18 cellular contexts compared by ENCODE assay signal in genomic region chr12:88834226-88834625, GRCh38.
A peak's percentile ranks its signal among the peaks of the same experiment; 100 is the strongest.
DNase-seq lines count a peak whose midpoint lies in the region; ATAC-seq and TF ChIP-seq lines count a peak whose summit lies in the region.
"Had no signal": no experiment of that assay in that cellular context is flagged by ENCODE, and none has a peak within 500 bp of the region (broad histone marks: within the 10 kb centered on the region; RNA-seq: fewer than 3 reads in every experiment).

No MANE protein-coding gene starts in this region.

- no peaks in the 10 kb centered on the region for H3F3A ChIP-seq in GM23338 (replicated peaks; ENCODE audit: low read depth)

- H3K9me3 Mint-ChIP-seq in GM23338 (peaks cover 23% of the 10 kb centered on the region), nephron progenitor cell (peaks cover 18% of the 10 kb centered on the region)

- no peak for TF ChIP-seq CTCF in GM23338 (conservative IDR thresholded peaks at IDR 0.05; ENCODE audit: low read depth in 2 of 2)
- no peak for TF ChIP-seq CTCF in RWPE2 (IDR thresholded peaks at IDR 0.05; ENCODE audit: poor library complexity, severe bottlenecking)
- TF ChIP-seq CTCF in osteoblast (IDR thresholded peaks at IDR 0.05; ENCODE audit: extremely low read depth, low read depth, low read length): no peak
- TF ChIP-seq CTCF in nephron progenitor cell (IDR thresholded peaks at IDR 0.05): no peak

- no peak for ATAC-seq in GM23338
- ATAC-seq in RWPE2 (ENCODE audit: low read depth): peak; percentile 50; the same call in 1 of the 3 replicates
- ATAC-seq in HG02763 (IDR thresholded peaks at IDR 0.05; ENCODE audit: unreplicated experiment): no peak
- no peak for ATAC-seq in GM21526 (IDR thresholded peaks at IDR 0.05; ENCODE audit: low FRiP score, unreplicated experiment)
- no peak for ATAC-seq in GM21360 (IDR thresholded peaks at IDR 0.05; ENCODE audit: unreplicated experiment)
- ATAC-seq: Right ventricle myocardium inferior had no signal

- H3K36me3 ChIP-seq in GM23338 (ENCODE audit: insufficient read depth) (no peaks in the 10 kb centered on the region; the same call in 1 of the 2 replicates), RWPE2 (ENCODE audit: low read depth) (no peaks in the 10 kb centered on the region), osteoblast (ENCODE audit: insufficient read depth, low read length) (no peaks in the 10 kb centered on the region)
- H3K36me3 ChIP-seq: HAP-1 had no signal

- 0 out of 2 replicates have a peak overlapping the region, but pooled peaks have one; percentile 68 for H3K27ac Mint-ChIP-seq in GM23338
- no peak overlapping the region for H3K27ac Mint-ChIP-seq in nephron progenitor cell
- H3K27ac Mint-ChIP-seq: B cell; CD4-positive, alpha-beta T cell had no signal

- H3K4me1 ChIP-seq in GM23338 (ENCODE audit: insufficient read depth): no peaks in the 10 kb centered on the region
- H3K4me1 ChIP-seq in RWPE2 (ENCODE audit: insufficient read depth, poor library complexity, severe bottlenecking): peaks cover 11% of the 10 kb centered on the region
- peaks cover 12% of the 10 kb centered on the region for H3K4me1 ChIP-seq in osteoblast (ENCODE audit: insufficient read depth, low read length)

- H3K4me2 ChIP-seq in GM23338 (no peak overlapping the region), osteoblast (ENCODE audit: insufficient read depth, low read length) (peak overlapping the region; percentile 5)

- H3K27ac ChIP-seq in GM23338 (ENCODE audit: low read depth) (no peak overlapping the region), RWPE2 (ENCODE audit: poor library complexity, severe bottlenecking) (peak overlapping the region; percentile 4), epithelial cell of prostate (peak overlapping the region; percentile 44), osteoblast (ENCODE audit: low read depth, low read length) (peak overlapping the region; percentile 6)

- H3K36me3 Mint-ChIP-seq in GM23338 (ENCODE audit: low read depth): peaks cover 14% of the 10 kb centered on the region
- H3K36me3 Mint-ChIP-seq in nephron progenitor cell (ENCODE audit: low read depth): peaks cover 6% of the 10 kb centered on the region

- no peak for DNase-seq in GM23338 (ENCODE audit: low spot score)
- no peak for DNase-seq in RWPE2 (ENCODE audit: low spot score)
- DNase-seq in epithelial cell of prostate (ENCODE audit: low read depth, low spot score): peak; percentile 18
- no peak for DNase-seq in osteoblast (ENCODE audit: insufficient read length, low spot score, missing footprints)
- no peak for DNase-seq in nephron progenitor cell
- DNase-seq: CD4-positive, alpha-beta T cell; DMS79 treated with DMSO at 0.1 percent for 48 hours; GF-D8; MM.1S; NCI-H1930; NCI-H2171; NCI-H774 had no signal

- H3K79me2 ChIP-seq in GM23338 (replicated peaks; ENCODE audit: insufficient read depth) (no peaks in the 10 kb centered on the region), osteoblast (ENCODE audit: insufficient read depth, low read length) (no peaks in the 10 kb centered on the region)

- H3K4me3 ChIP-seq in GM23338: no peak overlapping the region
- no peak overlapping the region for H3K4me3 ChIP-seq in RWPE2 (ENCODE audit: severe bottlenecking)
- no peak overlapping the region for H3K4me3 ChIP-seq in osteoblast (ENCODE audit: insufficient read depth, low read length)
- H3K4me3 ChIP-seq: HAP-1 had no signal

- H3K4me1 Mint-ChIP-seq in GM23338 (peaks cover 4% of the 10 kb centered on the region; the same call in 2 of the 3 replicates), nephron progenitor cell (no peaks in the 10 kb centered on the region)
- H3K4me1 Mint-ChIP-seq: B cell had no signal

- H2AFZ ChIP-seq in GM23338 (no peak overlapping the region), osteoblast (ENCODE audit: low read length) (no peak overlapping the region)

- H3K9me3 ChIP-seq in RWPE2 (ENCODE audit: severe bottlenecking): no peaks in the 10 kb centered on the region
- H3K9me3 ChIP-seq in osteoblast (ENCODE audit: low read depth, low read length): peaks cover 2% of the 10 kb centered on the region
- H3K9me3 ChIP-seq: HAP-1 had no signal

- 0 out of 2 replicates have a peak, but pooled peaks cover 5% of the 10 kb centered on the region for H3K9me2 ChIP-seq in GM23338 (ENCODE audit: insufficient read depth)

- H3K27me3 Mint-ChIP-seq in GM23338 (ENCODE audit: insufficient read depth, low read depth, poor library complexity) (peaks cover 4% of the 10 kb centered on the region), nephron progenitor cell (ENCODE audit: low read depth, poor library complexity) (peaks cover 4% of the 10 kb centered on the region)
- H3K27me3 Mint-ChIP-seq: B cell; CD4-positive, alpha-beta T cell had no signal

- H3K4me3 Mint-ChIP-seq in GM23338 (no peak overlapping the region), nephron progenitor cell (no peak overlapping the region)
- H3K4me3 Mint-ChIP-seq: B cell; CD4-positive, alpha-beta T cell had no signal

- H4K20me1 ChIP-seq in GM23338 (replicated peaks; ENCODE audit: insufficient read depth): no peaks in the 10 kb centered on the region
- no peaks in the 10 kb centered on the region for H4K20me1 ChIP-seq in osteoblast (ENCODE audit: insufficient read depth, low read length)

- H3K27me3 ChIP-seq in GM23338 (ENCODE audit: insufficient read depth): no peaks in the 10 kb centered on the region
- H3K27me3 ChIP-seq in RWPE2 (ENCODE audit: insufficient read depth, poor library complexity, severe bottlenecking): no peaks in the 10 kb centered on the region
- no peaks in the 10 kb centered on the region for H3K27me3 ChIP-seq in osteoblast (ENCODE audit: insufficient read depth, low read length)

TF ChIP-seq in GM23338, 12 proteins besides CTCF, POLR2A, EP300 and RAD21:
- TF ChIP-seq CREB1 (CRISPR knock-in tag; IDR thresholded peaks at IDR 0.05; ENCODE audit: low read depth): no peak
- no peak for TF ChIP-seq NANOG (IDR thresholded peaks at IDR 0.05; ENCODE audit: borderline replicate concordance)
